12 cellular contexts compared by ENCODE assay signal in genomic region chr6:169215201-169215661, GRCh38. TPM values are rescaled to one million over a fixed set of nuclear protein-coding genes. Genes with fewer than 3 reads are reported as not detected.
A peak's percentile ranks its signal among the peaks of the same experiment; 100 is the strongest.
DNase-seq lines count a peak whose midpoint lies in the region; ATAC-seq, FAIRE-seq and TF ChIP-seq lines count a peak whose summit lies in the region.
"Had no signal": no experiment of that assay in that cellular context is flagged by ENCODE, and none has a peak within 500 bp of the region (broad histone marks: within the 10 kb centered on the region; RNA-seq: fewer than 3 reads in every experiment).

No MANE protein-coding gene starts in this region.

- no peak for FAIRE-seq in GM12891 (lab: Jason Lieb, UNC)
- FAIRE-seq: TTC549 had no signal

- H3K27me3 ChIP-seq in adipocyte (replicated peaks; ENCODE audit: control insufficient read depth, insufficient read depth, low read length) (no peaks in the 10 kb centered on the region), psoas muscle (ENCODE audit: insufficient read depth in 3 of 3, low read length in 2 of 3) (no peaks in the 10 kb centered on the region)

- H3K4me3 ChIP-seq in adipocyte (ENCODE audit: low read length) = peak overlapping the region; percentile 64
- H3K4me3 ChIP-seq in foreskin fibroblast (ENCODE audit: low read depth in 1 of 2, low read length in 2 of 2) = no peak overlapping the region
- no peak overlapping the region for H3K4me3 ChIP-seq in psoas muscle

- intact Hi-C loops in psoas muscle (cut with DNase I) = no loop called here

- H3K4me1 ChIP-seq in adipocyte (ENCODE audit: control insufficient read depth, insufficient read depth, low read length) = peaks cover 56% of the 10 kb centered on the region
- peaks cover 3% of the 10 kb centered on the region for H3K4me1 ChIP-seq in psoas muscle

- WGBS in psoas muscle, 3 donors = 52 to 61% (median 58%) methylated on average over 11 of the region's 11 CpGs

- ATAC-seq in psoas muscle (no peak), HG02973 (IDR thresholded peaks at IDR 0.05; ENCODE audit: unreplicated experiment) (no peak)

- no peaks in the 10 kb centered on the region for H3K9me3 ChIP-seq in adipocyte (ENCODE audit: control insufficient read depth, low read length)
- H3K9me3 ChIP-seq in psoas muscle = no peaks in the 10 kb centered on the region

- DNase-seq in CD1c-positive myeloid dendritic cell (ENCODE audit: extremely low spot score) = peak; percentile 1
- no peak for DNase-seq in adipocyte (ENCODE audit: low read depth)
- peak; percentile 20 to 28 for DNase-seq in foreskin fibroblast
- no peak for DNase-seq in psoas muscle
- DNase-seq in GM12891 (ENCODE audit: insufficient read length, low spot score) = no peak
- DNase-seq in foreskin melanocyte = no peak
- no peak for DNase-seq in stimulated activated CD4-positive, alpha-beta T cell treated with anti-CD3 and anti-CD28 coated beads, Interleukin-4, amount 100 ng/mL, for 1 hour
- DNase-seq: activated gamma-delta T cell treated with Interleukin-2 at 50 U/mL for 16 hours; CD4-positive, CD25-positive, alpha-beta regulatory T cell; NCI-H526 had no signal

- H3K36me3 ChIP-seq in adipocyte (ENCODE audit: control insufficient read depth, insufficient read depth, low read length, severe bottlenecking) (peaks cover 46% of the 10 kb centered on the region), psoas muscle (ENCODE audit: insufficient read depth in 1 of 2, low read depth in 1 of 2) (peaks cover 0 to 13% of the 10 kb centered on the region in 2 donors)

- peak overlapping the region; percentile 91 for H3K9ac ChIP-seq in adipocyte (ENCODE audit: low read length)

- H3K27ac ChIP-seq in psoas muscle = peak overlapping the region; percentile 58

- TF ChIP-seq POLR2A in GM12891 (IDR thresholded peaks at IDR 0.05; ENCODE audit: low read depth, low read length) = no peak

- TF ChIP-seq CTCF in foreskin fibroblast (IDR thresholded peaks at IDR 0.05; ENCODE audit: low read depth, low read length) = no peak
- TF ChIP-seq CTCF in psoas muscle (IDR thresholded peaks at IDR 0.05) = no peak

TF ChIP-seq in GM12891, 5 proteins besides CTCF, POLR2A, EP300 and RAD21:
- no peak for TF ChIP-seq POLR2AphosphoS5 (IDR thresholded peaks at IDR 0.05; ENCODE audit: low read depth, low read length)
- TF ChIP-seq POU2F2 (IDR thresholded peaks at IDR 0.05; ENCODE audit: low read depth, low read length) = no peak
- no peak for TF ChIP-seq TAF1 (IDR thresholded peaks at IDR 0.05; ENCODE audit: low read depth, low read length)
- TF ChIP-seq PAX5 (IDR thresholded peaks at IDR 0.05; ENCODE audit: insufficient read depth, low read length, severe bottlenecking) = no peak
- no peak for TF ChIP-seq SPI1 (IDR thresholded peaks at IDR 0.05; ENCODE audit: low read depth, low read length)

RNA-seq across cellular contexts. Expression of gene THBS2, which starts 38.4 kb away (rescaled TPM):
- total RNA-seq in psoas muscle = 1 to 10 TPM; 1.6 to 9.4 (median 4.0) TPM
- 1 to 10 TPM in 1 of 3 donors, under 1 TPM in 2; 0.49 to 1.3 (median 0.62) TPM for polyA plus RNA-seq in psoas muscle
- 0.12 TPM for polyA plus RNA-seq in GM12891 (2012; ENCODE audit: low read depth, missing spikeins)
- total RNA-seq: CD4-positive, CD25-positive, alpha-beta regulatory T cell had no signal

Comparison
In these comparisons a context has a peak if more than half of its experiments do, and no peak if none do; other contexts are left out.
1. DNase-seq: peak in CD1c-positive myeloid dendritic cell (single experiment) and foreskin fibroblast (2 of 2); none in adipocyte (single experiment), psoas muscle (0 of 2), GM12891 (single experiment), foreskin melanocyte (single experiment) and stimulated activated CD4-positive, alpha-beta T cell treated with anti-CD3 and anti-CD28 coated beads, Interleukin-4, amount 100 ng/mL, for 1 hour (single experiment).